Comparison of ENCODE assay signal across 16 cellular contexts in the genomic region with DNA sequence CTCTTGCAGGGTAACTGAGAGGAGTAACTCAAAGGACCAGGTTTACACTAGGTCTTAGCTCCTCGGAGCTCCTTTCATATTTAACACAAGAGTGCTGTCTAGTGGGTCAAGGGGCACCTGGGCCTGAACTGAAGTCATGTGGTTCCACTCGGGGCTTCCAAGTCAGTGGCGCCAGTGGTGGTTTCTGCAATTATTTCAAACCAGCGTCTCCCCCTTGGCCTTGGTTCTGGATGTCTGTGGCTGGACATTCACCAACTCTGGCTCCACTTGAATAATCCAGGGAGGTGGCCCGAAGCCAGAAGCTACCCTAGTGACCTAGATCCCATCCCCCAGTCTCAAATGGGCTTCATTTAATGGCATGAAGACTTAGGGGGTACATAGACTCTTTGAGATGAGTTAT.
A peak's percentile ranks its signal among the peaks of the same experiment; 100 is the strongest.
DNase-seq lines count a peak whose midpoint lies in the region; ATAC-seq and TF ChIP-seq lines count a peak whose summit lies in the region.
"Had no signal": no experiment of that assay in that cellular context is flagged by ENCODE, and none has a peak within 500 bp of the region (broad histone marks: within the 10 kb centered on the region; RNA-seq: fewer than 3 reads in every experiment).

No MANE protein-coding gene starts in this region.

- no peak overlapping the region for H3K4me3 ChIP-seq in osteoblast (ENCODE audit: insufficient read depth, low read length)
- H3K4me3 ChIP-seq in thyroid gland (replicated peaks in 1 of 3), result no peak overlapping the region
- no peak overlapping the region for H3K4me3 ChIP-seq in upper lobe of right lung
- H3K4me3 ChIP-seq: GM23248 had no signal

- H3K79me2 ChIP-seq in osteoblast (ENCODE audit: insufficient read depth, low read length), result no peaks in the 10 kb centered on the region

- ATAC-seq in GM21423 (IDR thresholded peaks at IDR 0.05; ENCODE audit: unreplicated experiment) (no peak), GM18909 (IDR thresholded peaks at IDR 0.05; ENCODE audit: poor library complexity, unreplicated experiment) (no peak), upper lobe of right lung (no peak)
- ATAC-seq: HCT116 had no signal

- TF ChIP-seq POLR2A in thyroid gland (IDR thresholded peaks at IDR 0.05), result no peak

- intact Hi-C loops in thyroid gland (cut with DNase I) (no loop called here), upper lobe of right lung (cut with DNase I) (no loop called here)

- TF ChIP-seq CTCF in osteoblast (IDR thresholded peaks at IDR 0.05; ENCODE audit: extremely low read depth, low read depth, low read length), result no peak
- no peak for TF ChIP-seq CTCF in thyroid gland (IDR thresholded peaks at IDR 0.05)
- TF ChIP-seq CTCF in upper lobe of right lung (IDR thresholded peaks at IDR 0.05), result no peak

- H3K36me3 ChIP-seq in osteoblast (ENCODE audit: insufficient read depth, low read length) (no peaks in the 10 kb centered on the region), thyroid gland (no peaks in the 10 kb centered on the region), upper lobe of right lung (no peaks in the 10 kb centered on the region)

- DNase-seq in amygdala (lab: John Stamatoyannopoulos, UW), result peak in 29 of 56 donors; percentile 2 to 74 (median 23)
- DNase-seq in medulla oblongata (ENCODE audit: extremely low spot score), result peak; percentile 71
- DNase-seq in osteoblast (ENCODE audit: insufficient read length, low spot score, missing footprints), result peak; percentile 29
- peak; percentile 67 to 69 for DNase-seq in thyroid gland
- DNase-seq in upper lobe of right lung, result no peak
- DNase-seq: ACHN; CD4-positive, alpha-beta T cell; DMS153; DMS79 treated with DMSO at 0.1 percent for 48 hours; EL; GDM1; GM23248 had no signal

- no peak overlapping the region for H2AFZ ChIP-seq in osteoblast (ENCODE audit: low read length)
- H2AFZ ChIP-seq: GM23248 had no signal

- no peak overlapping the region for H3K4me2 ChIP-seq in osteoblast (ENCODE audit: insufficient read depth, low read length)

- no peak overlapping the region for H3K27ac ChIP-seq in osteoblast (ENCODE audit: low read depth, low read length)
- H3K27ac ChIP-seq in thyroid gland, result peak overlapping the region in 1 of 3 donors; percentile 42
- no peak overlapping the region for H3K27ac ChIP-seq in upper lobe of right lung
- H3K27ac ChIP-seq: GM23248, HL-60 had no signal

- H4K20me1 ChIP-seq in osteoblast (ENCODE audit: insufficient read depth, low read length), result no peaks in the 10 kb centered on the region

- WGBS in thyroid gland, 2 donors, result 29 to 44% methylated on average over 5 of the region's 5 CpGs

- H3K27me3 ChIP-seq in osteoblast (ENCODE audit: insufficient read depth, low read length) (peaks cover 2% of the 10 kb centered on the region), thyroid gland (no peaks in the 10 kb centered on the region), upper lobe of right lung (no peaks in the 10 kb centered on the region)

- no peaks in the 10 kb centered on the region for H3K4me1 ChIP-seq in osteoblast (ENCODE audit: insufficient read depth, low read length)
- H3K4me1 ChIP-seq in thyroid gland, result peaks cover 21 to 23% of the 10 kb centered on the region in 2 donors
- no peaks in the 10 kb centered on the region for H3K4me1 ChIP-seq in upper lobe of right lung

- no peaks in the 10 kb centered on the region for H3K9me3 ChIP-seq in osteoblast (ENCODE audit: low read depth, low read length)
- no peaks in the 10 kb centered on the region for H3K9me3 ChIP-seq in thyroid gland
- H3K9me3 ChIP-seq in upper lobe of right lung, result no peaks in the 10 kb centered on the region
